ENCODE assay signal across 19 cellular contexts in genomic region chr6:168156742-168157265, GRCh38.
DNase-seq lines count a peak whose midpoint lies in the region; ATAC-seq, FAIRE-seq and TF ChIP-seq lines count a peak whose summit lies in the region.
"Had no signal": no experiment of that assay in that cellular context is flagged by ENCODE, and none has a peak within 500 bp of the region (broad histone marks: within the 10 kb centered on the region; RNA-seq: fewer than 3 reads in every experiment).

No MANE protein-coding gene starts in this region.

- FAIRE-seq in D721Med (lab: Jason Lieb, UNC), result no peak
- FAIRE-seq: HTR-8/SVneo had no signal

- BruUV-seq in Panc1 (replicated peaks; lab: Mats Ljungman, UMichigan), result no TSS peak

- no peaks in the 10 kb centered on the region for H3K9me3 Mint-ChIP-seq in osteocyte (ENCODE audit: unreplicated experiment)
- H3K9me3 Mint-ChIP-seq: activated CD4-positive, alpha-beta T cell treated with anti-CD3 and anti-CD28 coated beads, Interleukin-2, amount 10 ng/mL, durations not matched to agents 24 days and 14 days; CD8-positive, alpha-beta T cell had no signal

- H3K9me3 ChIP-seq in Panc1 (ENCODE audit: control insufficient read depth, insufficient read depth, low read depth, low read length), result no peaks in the 10 kb centered on the region

- H3K36me3 ChIP-seq in Panc1 (ENCODE audit: control insufficient read depth, insufficient read depth, low read length), result no peaks in the 10 kb centered on the region

- DNase-seq in EH (ENCODE audit: low read depth), result peak; percentile 3
- no peak for DNase-seq in Panc1 (ENCODE audit: low read depth, low spot score)
- DNase-seq in fibroblast of the aortic adventitia (ENCODE audit: low read depth), result peak; percentile 4
- peak; percentile 60 for DNase-seq in osteocyte (ENCODE audit: extremely low spot score, unreplicated experiment)
- no peak for DNase-seq in NCI-H2081 treated with DMSO at 0.1 percent for 48 hours (lab: John Stamatoyannopoulos, UW)
- DNase-seq in D721Med (ENCODE audit: insufficient read length, low spot score), result no peak
- DNase-seq in SKM-1 treated with dmso at 0.1 percent for 144 hours (lab: John Stamatoyannopoulos, UW; ENCODE audit: unreplicated experiment), result no peak
- DNase-seq: activated CD4-positive, alpha-beta T cell treated with anti-CD3 and anti-CD28 coated beads, Interleukin-2, amount 10 ng/mL, durations not matched to agents 24 days and 14 days; activated naive CD4-positive, alpha-beta T cell treated with Interleukin-2 at 50 U/mL for 16 hours; activated T-cell treated with anti-CD3 and anti-CD28 coated beads, Interleukin-2, amount 50 U/mL, for 1 hour; effector CD8-positive, alpha-beta T cell; NCI-H1105; NCI-H526; stimulated activated CD4-positive, alpha-beta T cell treated with anti-CD3 and anti-CD28 coated beads, Interleukin-12 subunit alpha, Interleukin-12 subunit beta, amount 100 ng/mL, for 4 hours; substantia nigra had no signal

- intact Hi-C loops in Panc1 (cut with micrococcal nuclease; ENCODE audit: unreplicated experiment), result loop anchor here (10.0 kb wide), 1 partner anchor 728 kb away; no protein-coding TSS in a partner anchor

- no peaks in the 10 kb centered on the region for H3K36me3 Mint-ChIP-seq in osteocyte (ENCODE audit: unreplicated experiment)
- H3K36me3 Mint-ChIP-seq: CD8-positive, alpha-beta T cell had no signal

- peaks cover 33% of the 10 kb centered on the region for H3K4me1 ChIP-seq in Panc1 (ENCODE audit: control insufficient read depth, insufficient read depth, low read length)

- H3K27ac ChIP-seq in Panc1 (ENCODE audit: low read length), result peak overlapping the region; percentile 85

- peak; percentile 9; the same call in 1 of the 2 replicates for ATAC-seq in Panc1
- ATAC-seq in GM18870 (IDR thresholded peaks at IDR 0.05; ENCODE audit: unreplicated experiment), result no peak
- ATAC-seq: CD8-positive, alpha-beta T cell; Right ventricle myocardium inferior had no signal

- peaks cover 74% of the 10 kb centered on the region for H3K4me1 Mint-ChIP-seq in osteocyte (ENCODE audit: unreplicated experiment)
- H3K4me1 Mint-ChIP-seq: activated CD4-positive, alpha-beta T cell treated with anti-CD3 and anti-CD28 coated beads, Interleukin-2, amount 10 ng/mL, durations not matched to agents 24 days and 14 days had no signal

- no peak for TF ChIP-seq CTCF in Panc1 (IDR thresholded peaks at IDR 0.05)
- no peak for TF ChIP-seq CTCF in fibroblast of the aortic adventitia (IDR thresholded peaks at IDR 0.05; ENCODE audit: insufficient read depth, low read length)
- no peak for TF ChIP-seq CTCF in osteocyte (IDR thresholded peaks at IDR 0.05)
- no peak for TF ChIP-seq CTCF in D721Med (IDR thresholded peaks at IDR 0.05; ENCODE audit: insufficient read depth, missing control alignments)

- no peaks in the 10 kb centered on the region for H3K27me3 ChIP-seq in Panc1 (ENCODE audit: control insufficient read depth, insufficient read depth, low read length)

- H3K4me3 Mint-ChIP-seq in osteocyte (ENCODE audit: unreplicated experiment), result peak overlapping the region; percentile 16
- H3K4me3 Mint-ChIP-seq: activated CD4-positive, alpha-beta T cell treated with anti-CD3 and anti-CD28 coated beads, Interleukin-2, amount 10 ng/mL, durations not matched to agents 24 days and 14 days; CD8-positive, alpha-beta T cell had no signal

- CTCF ChIA-PET in Panc1 (lab: Charles Lee), result no interaction called here

- POLR2A ChIA-PET in Panc1 (lab: Charles Lee), result no interaction called here

- no peaks in the 10 kb centered on the region for H3K27me3 Mint-ChIP-seq in osteocyte (ENCODE audit: unreplicated experiment)

- H3K4me3 ChIP-seq in Panc1 (ENCODE audit: low read depth in 2 of 2, low read length in 2 of 2) (no peak overlapping the region), fibroblast of the aortic adventitia (ENCODE audit: low read depth, low read length) (no peak overlapping the region)

- in situ Hi-C loops in Panc1 (cut with HindIII; ENCODE audit: low pct_unique_long_range_greater_than_20kb, low sequenced_read_pairs), result no loop called here

- H3K27ac Mint-ChIP-seq in osteocyte (ENCODE audit: unreplicated experiment), result peak overlapping the region; percentile 98
- H3K27ac Mint-ChIP-seq: activated CD4-positive, alpha-beta T cell treated with anti-CD3 and anti-CD28 coated beads, Interleukin-2, amount 10 ng/mL, durations not matched to agents 24 days and 14 days; CD8-positive, alpha-beta T cell had no signal

Comparison
In these comparisons a context has a peak if more than half of its experiments do, and no peak if none do; other contexts are left out.
1. DNase-seq: peak in EH (single experiment), fibroblast of the aortic adventitia (single experiment) and osteocyte (single experiment); none in Panc1 (single experiment), NCI-H2081 treated with DMSO at 0.1 percent for 48 hours (single experiment), D721Med (single experiment) and SKM-1 treated with dmso at 0.1 percent for 144 hours (single experiment).